In genomic region chr1:89029051-89029450, GRCh38 we compare ENCODE assay signal across 1 cellular context. TPM values are rescaled to one million over a fixed set of nuclear protein-coding genes. Genes with fewer than 3 reads are reported as not detected.
"Had no signal": no experiment of that assay in that cellular context is flagged by ENCODE, and none has a peak within 500 bp of the region (broad histone marks: within the 10 kb centered on the region; RNA-seq: fewer than 3 reads in every experiment).

No MANE protein-coding gene starts in this region.

RNA-seq across cellular contexts. Expression of gene GBP3, which starts 6.4 kb away (rescaled TPM):
- total RNA-seq: endodermal cell had no signal

RNA-seq across cellular contexts. Expression of gene GBP1, which starts 36.0 kb away (rescaled TPM):
- total RNA-seq: endodermal cell had no signal
